ENCODE assay signal across 12 cellular contexts in genomic region chr16:66273644-66274334, GRCh38.
DNase-seq lines count a peak whose midpoint lies in the region; TF ChIP-seq lines count a peak whose summit lies in the region.
"Had no signal": no experiment of that assay in that cellular context is flagged by ENCODE, and none has a peak within 500 bp of the region (broad histone marks: within the 10 kb centered on the region; RNA-seq: fewer than 3 reads in every experiment).

No MANE protein-coding gene starts in this region.

- H3K9me3 Mint-ChIP-seq in neural progenitor cell, result peaks cover 18% of the 10 kb centered on the region
- H3K9me3 Mint-ChIP-seq in T-helper 2 cell treated with Interferon-gamma antibody and Interleukin-4, amounts not matched to agents 5 μg/mL and 100 μg/mL, for 36 hours, result peaks cover 4% of the 10 kb centered on the region

- H3K4me3 Mint-ChIP-seq in neural progenitor cell, result no peak overlapping the region
- H3K4me3 Mint-ChIP-seq in T-helper 2 cell treated with Interferon-gamma antibody and Interleukin-4, amounts not matched to agents 5 μg/mL and 100 μg/mL, for 36 hours, result no peak overlapping the region
- H3K4me3 Mint-ChIP-seq: dendritic cell treated with granulocyte-macrophage colony-stimulating factor and Interleukin-4, amounts not matched to agents 40 ng/mL and 50 ng/mL, for 4 days had no signal

- H3F3A ChIP-seq in Loucy (ENCODE audit: low read depth), result no peaks in the 10 kb centered on the region
- no peaks in the 10 kb centered on the region for H3F3A ChIP-seq in neural progenitor cell (ENCODE audit: low read depth)

- peaks cover 21% of the 10 kb centered on the region for H3K4me1 Mint-ChIP-seq in neural progenitor cell
- peaks cover 6% of the 10 kb centered on the region for H3K4me1 Mint-ChIP-seq in T-helper 2 cell treated with Interferon-gamma antibody and Interleukin-4, amounts not matched to agents 5 μg/mL and 100 μg/mL, for 36 hours (ENCODE audit: low read depth)

- no peak for TF ChIP-seq EP300 in stomach (IDR thresholded peaks at IDR 0.05)

- H3K9me2 ChIP-seq in Loucy (replicated peaks; ENCODE audit: low read depth, low read length), result no peaks in the 10 kb centered on the region

- DNase-seq in EH (ENCODE audit: low read depth) (peak; percentile 54), dermis blood vessel endothelial cell (peak; percentile 12), neural progenitor cell (ENCODE audit: low spot score) (no peak), NCI-H2029 (lab: John Stamatoyannopoulos, UW) (no peak), stomach (no peak), AML-193 (lab: John Stamatoyannopoulos, UW) (no peak)
- no peak for DNase-seq in T-helper 2 cell treated with Interferon-gamma antibody and Interleukin-4, amounts not matched to agents 5 μg/mL and 100 μg/mL, for 36 hours (ENCODE audit: low spot score)
- DNase-seq: DND-41, NCI-H2227 treated with DMSO at 0.1 percent for 48 hours had no signal

- no peak for TF ChIP-seq POLR2A in stomach (IDR thresholded peaks at IDR 0.05)

- no peaks in the 10 kb centered on the region for H3K36me3 ChIP-seq in Loucy (ENCODE audit: insufficient read depth, low read length)
- no peaks in the 10 kb centered on the region for H3K36me3 ChIP-seq in neural progenitor cell
- no peaks in the 10 kb centered on the region for H3K36me3 ChIP-seq in stomach
- H3K36me3 ChIP-seq: ovary had no signal

- intact Hi-C loops in stomach (cut with DNase I; ENCODE audit: low total_unique reads), result no loop called here

- H3K9me3 ChIP-seq in Loucy (ENCODE audit: insufficient read depth, low read depth, low read length) (no peaks in the 10 kb centered on the region), neural progenitor cell (ENCODE audit: low read depth) (peaks cover 5% of the 10 kb centered on the region), stomach (no peaks in the 10 kb centered on the region)
- H3K9me3 ChIP-seq: ovary had no signal

- H3K9ac ChIP-seq in Loucy (ENCODE audit: low read depth, low read length, poor library complexity, severe bottlenecking) (no peak overlapping the region), neural progenitor cell (no peak overlapping the region)

- H3K27ac ChIP-seq in neural progenitor cell (no peak overlapping the region), stomach (no peak overlapping the region)
- H3K27ac ChIP-seq: ovary had no signal

- TF ChIP-seq CTCF in Loucy (conservative IDR thresholded peaks at IDR 0.05; ENCODE audit: low read length), result peak; percentile 66
- peak; percentile 27 for TF ChIP-seq CTCF in neural progenitor cell (IDR thresholded peaks at IDR 0.05)
- peak in 1 of 7 experiments; percentile 12 for TF ChIP-seq CTCF in stomach (IDR thresholded peaks at IDR 0.05)

- no peaks in the 10 kb centered on the region for H3K27me3 ChIP-seq in Loucy (ENCODE audit: insufficient read depth, low read length, poor library complexity, severe bottlenecking)
- H3K27me3 ChIP-seq in neural progenitor cell, result peaks cover 15% of the 10 kb centered on the region
- peaks cover 0 to 18% (median 7%) of the 10 kb centered on the region in 3 donors for H3K27me3 ChIP-seq in stomach
- H3K27me3 ChIP-seq: ovary had no signal

- H3K4me3 ChIP-seq in Loucy (ENCODE audit: low read length, poor library complexity, severe bottlenecking), result no peak overlapping the region
- no peak overlapping the region for H3K4me3 ChIP-seq in neural progenitor cell
- H3K4me3 ChIP-seq in stomach, result no peak overlapping the region
- H3K4me3 ChIP-seq: ovary had no signal

- peaks cover 19% of the 10 kb centered on the region for H3K27me3 Mint-ChIP-seq in neural progenitor cell (ENCODE audit: insufficient read depth, low read depth)
- H3K27me3 Mint-ChIP-seq in T-helper 2 cell treated with Interferon-gamma antibody and Interleukin-4, amounts not matched to agents 5 μg/mL and 100 μg/mL, for 36 hours (ENCODE audit: low read depth), result peaks cover 13% of the 10 kb centered on the region

- no peaks in the 10 kb centered on the region for H3K79me2 ChIP-seq in Loucy (ENCODE audit: insufficient read depth, low read length)
- no peaks in the 10 kb centered on the region for H3K79me2 ChIP-seq in neural progenitor cell (ENCODE audit: low read depth)

- H2AFZ ChIP-seq in Loucy (ENCODE audit: low read length) (no peak overlapping the region), neural progenitor cell (replicated peaks) (no peak overlapping the region)

- H3K4me2 ChIP-seq in Loucy (ENCODE audit: low read depth, low read length, poor library complexity, severe bottlenecking) (no peak overlapping the region), neural progenitor cell (no peak overlapping the region)

- 81 to 82% (median 81%) methylated on average over 8 of the region's 8 CpGs for WGBS in stomach, 5 donors

- H4K20me1 ChIP-seq in Loucy (ENCODE audit: insufficient read depth, low read length, poor library complexity, severe bottlenecking) (no peaks in the 10 kb centered on the region), neural progenitor cell (ENCODE audit: low read depth) (no peaks in the 10 kb centered on the region)

- peak overlapping the region; percentile 59 for H3K27ac Mint-ChIP-seq in neural progenitor cell
- H3K27ac Mint-ChIP-seq in T-helper 2 cell treated with Interferon-gamma antibody and Interleukin-4, amounts not matched to agents 5 μg/mL and 100 μg/mL, for 36 hours, result no peak overlapping the region
- H3K27ac Mint-ChIP-seq: dendritic cell treated with granulocyte-macrophage colony-stimulating factor and Interleukin-4, amounts not matched to agents 40 ng/mL and 50 ng/mL, for 4 days had no signal

- H3K36me3 Mint-ChIP-seq in neural progenitor cell, result peaks cover 4% of the 10 kb centered on the region
- no peaks in the 10 kb centered on the region for H3K36me3 Mint-ChIP-seq in T-helper 2 cell treated with Interferon-gamma antibody and Interleukin-4, amounts not matched to agents 5 μg/mL and 100 μg/mL, for 36 hours (ENCODE audit: low read depth)

- H3K4me1 ChIP-seq in Loucy (ENCODE audit: insufficient read depth, low read length, poor library complexity, severe bottlenecking) (no peaks in the 10 kb centered on the region), neural progenitor cell (no peaks in the 10 kb centered on the region), stomach (peaks cover 9 to 30% (median 16%) of the 10 kb centered on the region in 4 donors)

Comparison
In these comparisons a context has a peak if more than half of its experiments do, and no peak if none do; other contexts are left out.
1. DNase-seq: peak in EH (single experiment) and dermis blood vessel endothelial cell (single experiment); none in neural progenitor cell (single experiment), NCI-H2029 (single experiment), T-helper 2 cell treated with Interferon-gamma antibody and Interleukin-4, amounts not matched to agents 5 μg/mL and 100 μg/mL, for 36 hours (single experiment), stomach (single experiment) and AML-193 (0 of 2).